Comparison of ENCODE assay signal across 8 cellular contexts in genomic region chr1:182391028-182391361, GRCh38. TPM values are rescaled to one million over a fixed set of nuclear protein-coding genes. Genes with fewer than 3 reads are reported as not detected.
DNase-seq lines count a peak whose midpoint lies in the region; ATAC-seq and TF ChIP-seq lines count a peak whose summit lies in the region.

No MANE protein-coding gene starts in this region.

- no peak for DNase-seq in cardiac fibroblast (ENCODE audit: low read depth in 2 of 2)
- DNase-seq in mesenchymal stem cell = no peak
- DNase-seq in vagina (ENCODE audit: extremely low spot score in 2 of 2) = no peak
- no peak for DNase-seq in GM10248 (ENCODE audit: extremely low spot score)

- H4K20me1 ChIP-seq in Loucy (ENCODE audit: insufficient read depth, low read length, poor library complexity, severe bottlenecking) = peaks cover 54% of the 10 kb centered on the region

- H3K27me3 ChIP-seq in Loucy (ENCODE audit: insufficient read depth, low read length, poor library complexity, severe bottlenecking) (peaks cover 13% of the 10 kb centered on the region), mesenchymal stem cell (ENCODE audit: control insufficient read depth in 1 of 2, insufficient read depth in 1 of 2, low read length in 2 of 2) (no peaks in the 10 kb centered on the region), vagina (no peaks in the 10 kb centered on the region)

- H4K8ac ChIP-seq in mesenchymal stem cell (ENCODE audit: low read length) = peak overlapping the region; percentile 93

- peak overlapping the region; percentile 40 for H2BK15ac ChIP-seq in mesenchymal stem cell (ENCODE audit: low read depth, poor library complexity, severe bottlenecking)

- H3K79me1 ChIP-seq in mesenchymal stem cell (replicated peaks; ENCODE audit: low read length, poor library complexity, severe bottlenecking) = peaks cover 26% of the 10 kb centered on the region

- H3K4me3 ChIP-seq in GM08714 (ENCODE audit: low read length) (peak overlapping the region; percentile 67), Loucy (ENCODE audit: low read length, poor library complexity, severe bottlenecking) (peak overlapping the region; percentile 99), cardiac fibroblast (replicated peaks in 1 of 2; ENCODE audit: low read depth in 2 of 2, low read length in 2 of 2) (peak overlapping the region; percentile 84 to 88), mesenchymal stem cell (ENCODE audit: insufficient read depth in 1 of 2, low read depth in 1 of 2, low read length in 2 of 2) (peak overlapping the region; percentile 82 to 99), vagina (peak overlapping the region; percentile 81 to 88)

- under 1% methylated on average over 28 of the region's 35 CpGs for WGBS in mesenchymal stem cell

- peak overlapping the region in 1 of 2 experiments; percentile 98 for H3K14ac ChIP-seq in mesenchymal stem cell (ENCODE audit: low read length in 2 of 2)

- POLR2A ChIA-PET in GM10248 (lab: Yijun Ruan, JAX) = interaction anchor here (1.5 kb wide), 1 partner anchor 36 kb away, joined by 3 read pairs; no protein-coding TSS in a partner anchor

- peak overlapping the region; percentile 52 to 99 for H3K18ac ChIP-seq in mesenchymal stem cell (ENCODE audit: low read depth in 1 of 2, low read length in 2 of 2)

- H3K9me2 ChIP-seq in Loucy (replicated peaks; ENCODE audit: low read depth, low read length) = no peaks in the 10 kb centered on the region

- H3K4me1 ChIP-seq in Loucy (ENCODE audit: insufficient read depth, low read length, poor library complexity, severe bottlenecking) (peaks cover 62% of the 10 kb centered on the region), mesenchymal stem cell (ENCODE audit: control insufficient read depth, insufficient read depth, low read depth, low read length) (peaks cover 9% of the 10 kb centered on the region), vagina (peaks cover 41% of the 10 kb centered on the region)

- peak overlapping the region in 1 of 2 experiments; percentile 3 for H2BK12ac ChIP-seq in mesenchymal stem cell (ENCODE audit: low read length in 2 of 2)

- peaks cover 78% of the 10 kb centered on the region for H3K79me2 ChIP-seq in Loucy (ENCODE audit: insufficient read depth, low read length)

- no peak for TF ChIP-seq CTCF in Loucy (conservative IDR thresholded peaks at IDR 0.05; ENCODE audit: low read length)
- TF ChIP-seq CTCF in cardiac fibroblast (IDR thresholded peaks at IDR 0.05; ENCODE audit: low read depth, low read length) = no peak
- TF ChIP-seq CTCF in vagina (IDR thresholded peaks at IDR 0.05) = peak in 1 of 3 experiments; percentile 26
- TF ChIP-seq CTCF in GM10248 (IDR thresholded peaks at IDR 0.05; ENCODE audit: control extremely low read depth, extremely low read depth, low read depth, missing control alignments) = no peak

- peaks cover 2% of the 10 kb centered on the region; the same call in 1 of the 2 replicates for H3F3A ChIP-seq in Loucy (ENCODE audit: low read depth)

- H2AFZ ChIP-seq in Loucy (ENCODE audit: low read length) (no peak overlapping the region), mesenchymal stem cell (ENCODE audit: low read depth, low read length) (peak overlapping the region; percentile 75)

- TF ChIP-seq POLR2A in vagina (IDR thresholded peaks at IDR 0.05) = no peak

- no peak overlapping the region for H2BK5ac ChIP-seq in mesenchymal stem cell (ENCODE audit: low read depth, low read length, poor library complexity, severe bottlenecking)

- H4K91ac ChIP-seq in mesenchymal stem cell (ENCODE audit: low read length) = no peak overlapping the region

- no peak overlapping the region for H3K27ac ChIP-seq in mesenchymal stem cell (ENCODE audit: low read length, poor library complexity, severe bottlenecking)
- H3K27ac ChIP-seq in vagina = peak overlapping the region; percentile 97

- ATAC-seq in HG02571 (IDR thresholded peaks at IDR 0.05; ENCODE audit: unreplicated experiment) = no peak
- ATAC-seq in HG03469 (IDR thresholded peaks at IDR 0.05; ENCODE audit: unreplicated experiment) = no peak

- intact Hi-C loops in vagina (cut with DNase I) = loop anchor here (1.0 to 10.0 kb wide), 3 partner anchors 96 to 247 kb away; no protein-coding TSS in a partner anchor

- peak overlapping the region in 1 of 2 experiments; percentile 94 for H3K4ac ChIP-seq in mesenchymal stem cell (ENCODE audit: low read depth in 1 of 2, low read length in 2 of 2)

- CTCF ChIA-PET in GM10248 (lab: Yijun Ruan, JAX) = interaction anchor here (0.9 to 2.6 kb wide), 3 partner anchors 247 to 310 kb away, joined by 4 to 12 read pairs (median 4); no protein-coding TSS in a partner anchor

- H3K36me3 ChIP-seq in Loucy (ENCODE audit: insufficient read depth, low read length) (peaks cover 44% of the 10 kb centered on the region), mesenchymal stem cell (ENCODE audit: control insufficient read depth in 1 of 2, insufficient read depth in 2 of 2, low read depth in 1 of 2, low read length in 2 of 2) (peaks cover 16 to 26% of the 10 kb centered on the region in 2 experiments), vagina (peaks cover 0 to 49% of the 10 kb centered on the region in 2 donors)

- no peak overlapping the region for H2AK5ac ChIP-seq in mesenchymal stem cell (ENCODE audit: low read length, severe bottlenecking)

- peak overlapping the region in 1 of 2 experiments; percentile 97 for H3K23ac ChIP-seq in mesenchymal stem cell (ENCODE audit: low read length in 2 of 2)

- H3K9me3 ChIP-seq in Loucy (ENCODE audit: insufficient read depth, low read depth, low read length) = no peaks in the 10 kb centered on the region
- H3K9me3 ChIP-seq in mesenchymal stem cell (ENCODE audit: control insufficient read depth, low read length) = no peaks in the 10 kb centered on the region
- no peaks in the 10 kb centered on the region for H3K9me3 ChIP-seq in vagina

- H3K4me2 ChIP-seq in Loucy (ENCODE audit: low read depth, low read length, poor library complexity, severe bottlenecking) = peak overlapping the region; percentile 85
- H3K4me2 ChIP-seq in mesenchymal stem cell (ENCODE audit: low read length, poor library complexity, severe bottlenecking) = peak overlapping the region; percentile 95

- peak overlapping the region; percentile 99 for H3K9ac ChIP-seq in Loucy (ENCODE audit: low read depth, low read length, poor library complexity, severe bottlenecking)
- peak overlapping the region; percentile 96 for H3K9ac ChIP-seq in mesenchymal stem cell (ENCODE audit: low read length)

- H2BK120ac ChIP-seq in mesenchymal stem cell (ENCODE audit: low read depth, low read length) = peak overlapping the region; percentile 93

RNA-seq across cellular contexts. Expression of gene GLUL, which starts 0.6 kb away (rescaled TPM):
- 101 TPM for polyA plus RNA-seq in mesenchymal stem cell (2013, experiment 1 of 2)
- polyA plus RNA-seq in mesenchymal stem cell (2013, experiment 2 of 2) = 99.8 TPM
- total RNA-seq in vagina = 2,462 TPM

RNA-seq across cellular contexts. Expression of gene TEDDM1, which starts 9.5 kb away (rescaled TPM):
- polyA plus RNA-seq in mesenchymal stem cell (2013, experiment 1 of 2) = not detected
- polyA plus RNA-seq in mesenchymal stem cell (2013, experiment 2 of 2) = not detected
- total RNA-seq in vagina = not detected

RNA-seq across cellular contexts. Expression of gene RGSL1, which starts 59.0 kb away (rescaled TPM):
- polyA plus RNA-seq in mesenchymal stem cell (2013, experiment 1 of 2) = not detected
- not detected for polyA plus RNA-seq in mesenchymal stem cell (2013, experiment 2 of 2)
- total RNA-seq in vagina = not detected
